In genomic region chr5:52800394-52801213, GRCh38 we compare ENCODE assay signal across 8 cellular contexts. TPM values are rescaled to one million over a fixed set of nuclear protein-coding genes. Genes with fewer than 3 reads are reported as not detected.
DNase-seq lines count a peak whose midpoint lies in the region; ATAC-seq and TF ChIP-seq lines count a peak whose summit lies in the region.

No MANE protein-coding gene starts in this region.

- peaks cover 29% of the 10 kb centered on the region for H3K79me2 ChIP-seq in neural cell (replicated peaks; ENCODE audit: insufficient read depth, low read length)

- H3K4me1 ChIP-seq in foreskin keratinocyte: peaks cover 10% of the 10 kb centered on the region
- H3K4me1 ChIP-seq in thymus (ENCODE audit: control insufficient read depth, insufficient read depth, low read length): peaks cover 12% of the 10 kb centered on the region

- ATAC-seq in HG03280 (IDR thresholded peaks at IDR 0.05; ENCODE audit: unreplicated experiment) (peak; percentile 38), foreskin keratinocyte (peak; percentile 81)

- H3K9me3 ChIP-seq in neural cell (ENCODE audit: low read length) (no peaks in the 10 kb centered on the region), thymus (ENCODE audit: control insufficient read depth) (no peaks in the 10 kb centered on the region)

- H3K27me3 ChIP-seq in foreskin keratinocyte: no peaks in the 10 kb centered on the region
- H3K27me3 ChIP-seq in neural cell (ENCODE audit: insufficient read depth, low read depth, low read length): no peaks in the 10 kb centered on the region
- no peaks in the 10 kb centered on the region for H3K27me3 ChIP-seq in thymus (ENCODE audit: control insufficient read depth, insufficient read depth)

- H3K9ac ChIP-seq in neural cell (ENCODE audit: low read length): peak overlapping the region; percentile 79

- peak overlapping the region; percentile 88 for H3K4me3 ChIP-seq in neural cell (ENCODE audit: low read length)
- H3K4me3 ChIP-seq in thymus (ENCODE audit: low read length): peak overlapping the region; percentile 89

- TF ChIP-seq EP300 in neural cell (conservative IDR thresholded peaks at IDR 0.05; ENCODE audit: poor library complexity, severe bottlenecking): no peak

- DNase-seq in RKO (ENCODE audit: low spot score) (peak; percentile 86), foreskin keratinocyte (peak; percentile 53 to 70)
- peak in 3 of 4 experiments; percentile 14 to 28 (median 21) for DNase-seq in activated naive CD4-positive, alpha-beta T cell (lab: John Stamatoyannopoulos, UW)

- H2AFZ ChIP-seq in neural cell (ENCODE audit: low read depth, low read length): peak overlapping the region; percentile 76

- H3K36me3 ChIP-seq in neural cell (ENCODE audit: insufficient read depth, low read length) (peaks cover 4% of the 10 kb centered on the region), thymus (ENCODE audit: control insufficient read depth, insufficient read depth) (peaks cover 3% of the 10 kb centered on the region)

- H4K20me1 ChIP-seq in neural cell (ENCODE audit: insufficient read depth): no peaks in the 10 kb centered on the region

- TF ChIP-seq RAD21 in neural cell (conservative IDR thresholded peaks at IDR 0.05): no peak

- H3F3A ChIP-seq in neural cell (ENCODE audit: insufficient read depth, low read length, poor library complexity, severe bottlenecking): no peaks in the 10 kb centered on the region

- TF ChIP-seq CTCF in C4-2B (conservative IDR thresholded peaks at IDR 0.05): no peak; the same call in 1 of the 2 replicates
- no peak for TF ChIP-seq CTCF in foreskin keratinocyte (conservative IDR thresholded peaks at IDR 0.05)
- no peak for TF ChIP-seq CTCF in neural cell (IDR thresholded peaks at IDR 0.05; ENCODE audit: poor library complexity, severe bottlenecking)

- peak overlapping the region; percentile 98 for H3K27ac ChIP-seq in C4-2B
- H3K27ac ChIP-seq in foreskin keratinocyte: peak overlapping the region; percentile 62
- peak overlapping the region; percentile 89 for H3K27ac ChIP-seq in neural cell (ENCODE audit: low read length)
- H3K27ac ChIP-seq in thymus (ENCODE audit: low read depth): peak overlapping the region; percentile 89

- peak; percentile 29 for TF ChIP-seq POLR2A in GM19099 (IDR thresholded peaks at IDR 0.05; ENCODE audit: extremely low read depth, insufficient read length, low read depth)

- no peaks in the 10 kb centered on the region for H3K9me2 ChIP-seq in neural cell (ENCODE audit: insufficient read depth, low read length)

- 8% methylated on average over 31 of the region's 31 CpGs for WGBS in thymus

- peak overlapping the region; percentile 50 for H3K4me2 ChIP-seq in neural cell (ENCODE audit: low read length)

TF ChIP-seq in neural cell, 6 proteins besides CTCF, POLR2A, EP300 and RAD21:
- TF ChIP-seq REST (IDR thresholded peaks at IDR 0.05; ENCODE audit: borderline replicate concordance): no peak
- no peak for TF ChIP-seq EZH2 (IDR thresholded peaks at IDR 0.05; ENCODE audit: borderline replicate concordance, insufficient read depth, low read length, poor library complexity, severe bottlenecking)
- no peak for TF ChIP-seq POLR2AphosphoS5 (IDR thresholded peaks at IDR 0.05)
- TF ChIP-seq MXI1 (conservative IDR thresholded peaks at IDR 0.05; ENCODE audit: poor library complexity, severe bottlenecking): peak; percentile 83
- TF ChIP-seq SMC3 (conservative IDR thresholded peaks at IDR 0.05; ENCODE audit: poor library complexity): no peak

RNA-seq across cellular contexts. Expression of gene ITGA1, which starts 12.9 kb away (rescaled TPM):
- total RNA-seq in foreskin keratinocyte: 2.5 and 7.6 TPM in 2 replicates
- polyA plus RNA-seq in foreskin keratinocyte (0.36 and 0.84 TPM in 2 replicates), neural cell (0.10 and 0.15 TPM in 2 replicates), thymus (4.7 TPM)
- 0.23 and 0.24 TPM in 2 replicates for polyA minus RNA-seq in neural cell

RNA-seq across cellular contexts. Expression of gene PELO, which starts 12.9 kb away (rescaled TPM):
- 16.2 and 17.1 TPM in 2 replicates for total RNA-seq in foreskin keratinocyte
- 21.4 and 22.3 TPM in 2 replicates for polyA plus RNA-seq in foreskin keratinocyte
- polyA plus RNA-seq in neural cell: 10.5 and 14.7 TPM in 2 replicates
- polyA minus RNA-seq in neural cell: 24.1 and 25.7 TPM in 2 replicates
- polyA plus RNA-seq in thymus: 6.0 TPM

Comparison
In these comparisons a context has a peak if more than half of its experiments do, and no peak if none do; other contexts are left out.
1. Peak in every context shown above with its lines: DNase-seq, ATAC-seq, H3K4me3 ChIP-seq and H3K27ac ChIP-seq.
2. DNase-seq: peak in every context shown above with its lines; median percentile 86 in RKO; 62 in foreskin keratinocyte; 21 in activated naive CD4-positive, alpha-beta T cell.